17 cellular contexts compared by ENCODE assay signal in genomic region chr15:62976301-62976842, GRCh38.
DNase-seq lines count a peak whose midpoint lies in the region; FAIRE-seq and TF ChIP-seq lines count a peak whose summit lies in the region.
"Had no signal": no experiment of that assay in that cellular context is flagged by ENCODE, and none has a peak within 500 bp of the region (broad histone marks: within the 10 kb centered on the region; RNA-seq: fewer than 3 reads in every experiment).

No MANE protein-coding gene starts in this region.

- DNase-seq in cardiac muscle cell (ENCODE audit: low read depth in 1 of 2, low spot score in 1 of 2) (no peak), right atrium auricular region (ENCODE audit: low spot score) (no peak), amniotic stem cell (lab: John Stamatoyannopoulos, UW) (peak; percentile 85), hepatic stellate cell (ENCODE audit: low spot score) (peak; percentile 44), urothelium cell line (ENCODE audit: low spot score) (peak; percentile 72), T-helper 2 cell (no peak), HEK293T (ENCODE audit: extremely low spot score) (no peak)
- DNase-seq in stimulated activated CD4-positive, alpha-beta T cell treated with anti-CD3 and anti-CD28 coated beads, Interleukin-1b, Interleukin-23, amount 100 ng/mL, for 48 hours, result no peak
- DNase-seq: activated CD8-positive, alpha-beta memory T cell treated with anti-CD3 and anti-CD28 coated beads, Interleukin-2, amount 10 ng/mL, durations not matched to agents 7 days and 5 days; DMS153; left ventricle myocardium inferior; NCI-H1105 treated with DMSO at 0.1 percent for 48 hours; NCI-H526 had no signal

- CTCF ChIA-PET in HEK293T (lab: Yijun Ruan, JAX), result interaction anchor here (1.1 kb wide), 1 partner anchor 72 kb away, joined by 4 read pairs; no protein-coding TSS in a partner anchor

- POLR2A ChIA-PET in HEK293T (lab: Yijun Ruan, JAX), result no interaction called here

- H3K9me3 ChIP-seq in cardiac muscle cell (ENCODE audit: low read depth) (no peaks in the 10 kb centered on the region), right atrium auricular region (no peaks in the 10 kb centered on the region)
- H3K9me3 ChIP-seq: left ventricle myocardium inferior, tibial nerve had no signal

- H3K36me3 ChIP-seq in cardiac muscle cell (no peaks in the 10 kb centered on the region), right atrium auricular region (no peaks in the 10 kb centered on the region)
- H3K36me3 ChIP-seq: left ventricle myocardium inferior, tibial nerve had no signal

- peak overlapping the region; percentile 59 for H3K27ac ChIP-seq in cardiac muscle cell
- no peak overlapping the region for H3K27ac ChIP-seq in right atrium auricular region
- H3K27ac ChIP-seq: 22Rv1, left ventricle myocardium inferior, tibial nerve had no signal

- no peaks in the 10 kb centered on the region for H3K27me3 ChIP-seq in cardiac muscle cell
- H3K27me3 ChIP-seq in right atrium auricular region, result no peaks in the 10 kb centered on the region
- H3K27me3 ChIP-seq: tibial nerve had no signal

- TF ChIP-seq CTCF in cardiac muscle cell (IDR thresholded peaks at IDR 0.05; ENCODE audit: low read depth, low read length) (no peak), right atrium auricular region (IDR thresholded peaks at IDR 0.05) (no peak)

- peaks cover 23% of the 10 kb centered on the region for H3K4me1 ChIP-seq in cardiac muscle cell (ENCODE audit: low read depth)
- H3K4me1 ChIP-seq in right atrium auricular region, result peaks cover 4 to 11% of the 10 kb centered on the region in 2 donors
- H3K4me1 ChIP-seq: tibial nerve had no signal

- H3K4me3 ChIP-seq in cardiac muscle cell (no peak overlapping the region), right atrium auricular region (no peak overlapping the region)
- H3K4me3 ChIP-seq: GM23338, left ventricle myocardium inferior, tibial nerve had no signal

- FAIRE-seq in urothelium cell line (lab: Jason Lieb, UNC), result peak; percentile 69
- FAIRE-seq: HTR-8/SVneo had no signal

TF ChIP-seq in HEK293T, 16 proteins besides CTCF, POLR2A, EP300 and RAD21:
- TF ChIP-seq CTBP1 (IDR thresholded peaks at IDR 0.05; ENCODE audit: borderline replicate concordance), result no peak

Comparison
In these comparisons a context has a peak if more than half of its experiments do, and no peak if none do; other contexts are left out.
1. DNase-seq: peak in amniotic stem cell (single experiment), hepatic stellate cell (single experiment) and urothelium cell line (single experiment); none in cardiac muscle cell (0 of 2), right atrium auricular region (single experiment), stimulated activated CD4-positive, alpha-beta T cell treated with anti-CD3 and anti-CD28 coated beads, Interleukin-1b, Interleukin-23, amount 100 ng/mL, for 48 hours (single experiment), T-helper 2 cell (0 of 5) and HEK293T (single experiment).